1 cellular context compared by ENCODE assay signal in genomic region chr16:81448154-81449131, GRCh38.
TF ChIP-seq lines count a peak whose summit lies in the region.

No MANE protein-coding gene starts in this region.

TF ChIP-seq in K562, 482 proteins besides CTCF, POLR2A, EP300 and RAD21 (continued from another document and continues in another):
- TF ChIP-seq CREB5 (CRISPR knock-in tag; IDR thresholded peaks at IDR 0.05) (no peak), BCLAF1 (IDR thresholded peaks at IDR 0.05; ENCODE audit: borderline replicate concordance in 1 of 2, control insufficient read depth in 1 of 2, low read depth in 2 of 2, low read length in 1 of 2) (no peak), ILF3 (IDR thresholded peaks at IDR 0.05; ENCODE audit: borderline replicate concordance) (no peak), DPF2 (IDR thresholded peaks at IDR 0.05) (no peak), SRSF7 (optimal IDR thresholded peaks at IDR 0.05; ENCODE audit: low read depth, low read length) (no peak), GTF2F1 (IDR thresholded peaks at IDR 0.05; ENCODE audit: low read depth, low read length) (no peak), EGR1 (conservative IDR thresholded peaks at IDR 0.05) (no peak), ZNF384 (IDR thresholded peaks at IDR 0.05; ENCODE audit: low read depth, low read length) (no peak), EHMT2 (IDR thresholded peaks at IDR 0.05) (no peak), HDAC3 (IDR thresholded peaks at IDR 0.05; ENCODE audit: borderline replicate concordance, partially characterized antibody) (no peak), CSDE1 (IDR thresholded peaks at IDR 0.05) (no peak), ZMIZ1 (IDR thresholded peaks at IDR 0.05; ENCODE audit: low read depth in 2 of 2, low read length in 2 of 2) (peak in 1 of 2 experiments; percentile 29; a peak in 1 of 4 replicates), NFE2 (IDR thresholded peaks at IDR 0.05; ENCODE audit: low read depth) (no peak), CTBP1 (IDR thresholded peaks at IDR 0.05; ENCODE audit: borderline replicate concordance) (peak; percentile 76; the same call in 1 of the 2 replicates), ARID3B (CRISPR knock-in tag; IDR thresholded peaks at IDR 0.05; ENCODE audit: borderline replicate concordance) (no peak), RBFOX2 (IDR thresholded peaks at IDR 0.05; ENCODE audit: low read depth, low read length) (0 out of 2 replicates have a peak, but pooled peaks have one; percentile 28), ZNF311 (CRISPR knock-in tag; IDR thresholded peaks at IDR 0.05) (no peak), HOMEZ (CRISPR knock-in tag; IDR thresholded peaks at IDR 0.05) (no peak), SETDB1 (IDR thresholded peaks at IDR 0.05; ENCODE audit: low read length) (no peak), SREBF1 (IDR thresholded peaks at IDR 0.05; ENCODE audit: borderline replicate concordance, low read depth, low read length) (no peak), PCBP1 (IDR thresholded peaks at IDR 0.05; ENCODE audit: low read depth, low read length, poor library complexity, severe bottlenecking) (no peak), NCOA1 (IDR thresholded peaks at IDR 0.05; ENCODE audit: low read depth) (no peak), PRPF4 (IDR thresholded peaks at IDR 0.05; ENCODE audit: insufficient read depth, low read depth, low read length, poor library complexity, severe bottlenecking) (no peak), HNRNPUL1 (IDR thresholded peaks at IDR 0.05; ENCODE audit: low read length) (no peak), GTF2E2 (tag; IDR thresholded peaks at IDR 0.05) (no peak), PPARD (CRISPR knock-in tag; IDR thresholded peaks at IDR 0.05) (no peak), ETV1 (tag; conservative IDR thresholded peaks at IDR 0.05; ENCODE audit: low read depth) (no peak), SAFB (IDR thresholded peaks at IDR 0.05; ENCODE audit: borderline replicate concordance, low read depth, low read length) (no peak), SRF (CRISPR knock-in tag; IDR thresholded peaks at IDR 0.05) (no peak), NRF1 (conservative IDR thresholded peaks at IDR 0.05 in 1 of 2, IDR thresholded peaks at IDR 0.05 in 1 of 2) (no peak), PML (IDR thresholded peaks at IDR 0.05; ENCODE audit: low read length) (no peak), ZBTB33 (CRISPR knock-in tag; IDR thresholded peaks at IDR 0.05) (no peak), TAL1 (IDR thresholded peaks at IDR 0.05) (no peak), MYC (IDR thresholded peaks at IDR 0.05; ENCODE audit: low read depth, low read length) (peak; percentile 52), MYC (CRISPR knock-in tag; IDR thresholded peaks at IDR 0.05; ENCODE audit: borderline replicate concordance, low read depth) (no peak), ID3 (CRISPR knock-in tag; IDR thresholded peaks at IDR 0.05) (no peak), ID3 (tag; IDR thresholded peaks at IDR 0.05) (peak; percentile 52; the same call in 1 of the 2 replicates), XRCC4 (IDR thresholded peaks at IDR 0.05; ENCODE audit: extremely low read depth, insufficient read depth, insufficient read length) (no peak), ZNF224 (CRISPR knock-in tag; IDR thresholded peaks at IDR 0.05) (no peak), ZSCAN32 (CRISPR knock-in tag; IDR thresholded peaks at IDR 0.05) (no peak), UBTF (IDR thresholded peaks at IDR 0.05; ENCODE audit: borderline replicate concordance in 1 of 2, low read depth in 2 of 2, low read length in 2 of 2) (peak; percentile 28 to 33; a peak in 1 of 4 replicates), ZBTB7A (IDR thresholded peaks at IDR 0.05; ENCODE audit: borderline replicate concordance, control insufficient read depth, low read depth, low read length) (peak; percentile 53; the same call in 1 of the 2 replicates), HDGF (IDR thresholded peaks at IDR 0.05) (peak; percentile 24; the same call in 1 of the 2 replicates), BDP1 (IDR thresholded peaks at IDR 0.05; ENCODE audit: insufficient read depth, insufficient read length) (no peak), LCOR (CRISPR knock-in tag; IDR thresholded peaks at IDR 0.05) (no peak), POLR2AphosphoS5 (IDR thresholded peaks at IDR 0.05; ENCODE audit: control insufficient read depth, insufficient read depth, low read depth, low read length) (peak; percentile 37; the same call in 1 of the 2 replicates), SUPT5H (IDR thresholded peaks at IDR 0.05) (no peak), IRF9 (tag; IDR thresholded peaks at IDR 0.05) (no peak), ZKSCAN1 (IDR thresholded peaks at IDR 0.05; ENCODE audit: low read depth, low read length) (0 out of 2 replicates have a peak, but pooled peaks have one; percentile 18), PREB (CRISPR knock-in tag; IDR thresholded peaks at IDR 0.05) (no peak)
